ENCODE assay signal across 26 cellular contexts in genomic region chr9:105072476-105072875, GRCh38.
"Had no signal": no experiment of that assay in that cellular context is flagged by ENCODE, and none has a peak within 500 bp of the region (broad histone marks: within the 10 kb centered on the region; RNA-seq: fewer than 3 reads in every experiment).

No MANE protein-coding gene starts in this region.

- H3K27me3 Mint-ChIP-seq: activated CD4-positive, alpha-beta T cell treated with anti-CD3 and anti-CD28 coated beads, Interleukin-2, amount 10 ng/mL, durations not matched to agents 24 days and 14 days; activated CD8-positive, alpha-beta T cell treated with anti-CD3 and anti-CD28 coated beads for 36 hours; activated T-helper 17 cell treated with anti-CD3 and anti-CD28 coated beads, Interleukin-2, amount 50 U/mL, for 72 hours had no signal

- H3K9me3 ChIP-seq: body of pancreas, SJCRH30 had no signal

- H3K36me3 Mint-ChIP-seq: activated naive CD4-positive, alpha-beta T cell treated with anti-CD3 and anti-CD28 coated beads, Interleukin-2, amount 50 U/mL, for 72 hours had no signal

- ATAC-seq: activated CD8-positive, alpha-beta T cell treated with anti-CD3 and anti-CD28 coated beads for 36 hours; activated naive CD4-positive, alpha-beta T cell treated with anti-CD3 and anti-CD28 coated beads, Interleukin-2, amount 50 U/mL, for 72 hours; activated T-cell treated with anti-CD3 and anti-CD28 coated beads, Interleukin-2, amount 50 U/mL, for 72 hours; activated T-helper 17 cell treated with anti-CD3 and anti-CD28 coated beads, Interleukin-2, amount 50 U/mL, for 72 hours; body of pancreas had no signal

- H3K4me1 Mint-ChIP-seq: activated CD4-positive, alpha-beta T cell treated with anti-CD3 and anti-CD28 coated beads, Interleukin-2, amount 10 ng/mL, durations not matched to agents 24 days and 14 days; activated T-helper 17 cell treated with anti-CD3 and anti-CD28 coated beads, Interleukin-2, amount 50 U/mL, for 72 hours had no signal

- DNase-seq: activated CD4-positive, alpha-beta T cell treated with anti-CD3 and anti-CD28 coated beads, Interleukin-2, amount 10 ng/mL, durations not matched to agents 24 days and 14 days; activated CD4-positive, alpha-beta T cell treated with anti-CD3 and anti-CD28 coated beads, Interleukin-2, amount 50 U/mL, for 4 hours; activated CD8-positive, alpha-beta T cell treated with anti-CD3 and anti-CD28 coated beads for 36 hours; activated effector memory CD4-positive, alpha-beta T cell treated with anti-CD3 and anti-CD28 coated beads, Interleukin-2, amount 50 U/mL, for 16 hours; activated naive CD4-positive, alpha-beta T cell treated with Interleukin-2 at 50 U/mL for 16 hours; activated T-cell treated with anti-CD3 and anti-CD28 coated beads, Interleukin-2, amount 50 U/mL, for 1 hour; activated T-cell treated with anti-CD3 and anti-CD28 coated beads, Interleukin-2, amount 50 U/mL, for 72 hours; adrenal gland; body of pancreas; Karpas-422; NCI-H1105 treated with DMSO at 0.1 percent for 48 hours; NCI-H1436; NCI-H1694; NCI-H1930; NCI-H510A; NCI-H526; NCI-H748 treated with DMSO at 0.1 percent for 48 hours; NK-92 treated with Interleukin-12 subunit alpha and Interleukin-12 subunit beta, amount 100 ng/mL, for 24 hours; SHP77; SJCRH30 had no signal

- H3K27ac Mint-ChIP-seq: activated CD4-positive, alpha-beta T cell treated with anti-CD3 and anti-CD28 coated beads, Interleukin-2, amount 10 ng/mL, durations not matched to agents 24 days and 14 days; activated CD8-positive, alpha-beta T cell treated with anti-CD3 and anti-CD28 coated beads for 36 hours; activated naive CD4-positive, alpha-beta T cell treated with anti-CD3 and anti-CD28 coated beads, Interleukin-2, amount 50 U/mL, for 72 hours; activated T-cell treated with anti-CD3 and anti-CD28 coated beads, Interleukin-2, amount 50 U/mL, for 72 hours; activated T-helper 17 cell treated with anti-CD3 and anti-CD28 coated beads, Interleukin-2, amount 50 U/mL, for 72 hours; T-helper 1 cell treated with Interleukin-12 subunit alpha and Interleukin-12 subunit beta and Interleukin-4 antibody, amounts not matched to agents 30 μg/mL and 1 μg/mL, for 36 hours; T-helper 2 cell treated with Interferon-gamma antibody and Interleukin-4, amounts not matched to agents 5 μg/mL and 100 μg/mL, for 36 hours had no signal

- H3K4me3 Mint-ChIP-seq: activated CD4-positive, alpha-beta T cell treated with anti-CD3 and anti-CD28 coated beads, Interleukin-2, amount 10 ng/mL, durations not matched to agents 24 days and 14 days; activated CD8-positive, alpha-beta T cell treated with anti-CD3 and anti-CD28 coated beads for 36 hours; activated T-cell treated with anti-CD3 and anti-CD28 coated beads, Interleukin-2, amount 50 U/mL, for 72 hours; activated T-helper 17 cell treated with anti-CD3 and anti-CD28 coated beads, Interleukin-2, amount 50 U/mL, for 72 hours; T-helper 1 cell treated with Interleukin-12 subunit alpha and Interleukin-12 subunit beta and Interleukin-4 antibody, amounts not matched to agents 30 μg/mL and 1 μg/mL, for 36 hours; T-helper 2 cell treated with Interferon-gamma antibody and Interleukin-4, amounts not matched to agents 5 μg/mL and 100 μg/mL, for 36 hours had no signal

- H3K36me3 ChIP-seq: adrenal gland, breast epithelium, SJCRH30 had no signal

- H3K27me3 ChIP-seq: adrenal gland, body of pancreas, breast epithelium, SJCRH30 had no signal

- H3K9me3 Mint-ChIP-seq: activated CD4-positive, alpha-beta T cell treated with anti-CD3 and anti-CD28 coated beads, Interleukin-2, amount 10 ng/mL, durations not matched to agents 24 days and 14 days; activated CD8-positive, alpha-beta T cell treated with anti-CD3 and anti-CD28 coated beads for 36 hours; activated T-cell treated with anti-CD3 and anti-CD28 coated beads, Interleukin-2, amount 50 U/mL, for 72 hours; activated T-helper 17 cell treated with anti-CD3 and anti-CD28 coated beads, Interleukin-2, amount 50 U/mL, for 72 hours; T-helper 1 cell treated with Interleukin-12 subunit alpha and Interleukin-12 subunit beta and Interleukin-4 antibody, amounts not matched to agents 30 μg/mL and 1 μg/mL, for 36 hours; T-helper 2 cell treated with Interferon-gamma antibody and Interleukin-4, amounts not matched to agents 5 μg/mL and 100 μg/mL, for 36 hours had no signal

- H3K4me1 ChIP-seq: body of pancreas, breast epithelium, SJCRH30 had no signal

- H3K27ac ChIP-seq: body of pancreas, breast epithelium, SJCRH30, SK-N-MC had no signal

- H3K4me3 ChIP-seq: adrenal gland, body of pancreas, breast epithelium, SJCRH30, SK-N-MC had no signal
